8 cellular contexts compared by ENCODE assay signal in the genomic region with DNA sequence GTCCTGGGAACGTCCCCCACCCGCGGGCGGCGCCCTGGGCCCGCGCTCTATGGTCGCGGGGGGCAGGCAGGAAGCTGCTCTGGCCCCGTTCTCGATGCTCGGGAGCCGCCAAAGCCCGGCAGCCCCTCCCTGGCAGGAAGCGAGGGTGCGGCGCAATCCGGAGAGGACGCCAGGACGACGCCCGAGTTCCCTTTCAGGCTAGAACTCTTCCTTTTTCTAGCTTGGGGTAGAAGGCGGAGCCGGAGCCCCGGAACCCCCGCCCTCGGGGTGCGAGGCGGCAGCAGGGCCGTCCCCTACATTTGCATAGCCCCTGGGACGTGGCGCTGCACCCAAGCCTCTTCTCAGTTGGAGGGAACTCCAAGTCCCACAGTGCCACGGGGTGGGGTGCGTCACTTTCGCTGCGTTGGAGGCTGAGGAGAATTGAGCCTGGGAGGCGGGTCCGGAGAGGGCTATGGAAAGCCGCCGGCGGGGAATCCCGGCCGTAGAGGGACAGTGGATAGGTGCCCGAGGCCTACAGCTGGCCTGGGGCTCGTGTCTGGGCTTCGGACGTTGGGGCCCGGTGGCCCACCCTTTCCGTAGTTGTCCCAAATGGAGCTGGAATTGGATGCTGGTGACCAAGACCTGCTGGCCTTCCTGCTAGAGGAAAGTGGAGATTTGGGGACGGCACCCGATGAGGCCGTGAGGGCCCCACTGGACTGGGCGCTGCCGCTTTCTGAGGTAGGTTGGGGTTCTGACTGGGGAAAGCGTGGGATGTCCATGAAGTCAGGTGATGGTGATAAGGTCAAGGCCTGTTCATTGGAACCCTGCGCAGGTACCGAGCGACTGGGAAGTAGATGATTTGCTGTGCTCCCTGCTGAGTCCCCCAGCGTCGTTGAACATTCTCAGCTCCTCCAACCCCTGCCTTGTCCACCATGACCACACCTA. TPM values are rescaled to one million over a fixed set of nuclear protein-coding genes. Genes with fewer than 3 reads are reported as not detected.
A peak's percentile ranks its signal among the peaks of the same experiment; 100 is the strongest.
DNase-seq lines count a peak whose midpoint lies in the region; FAIRE-seq and TF ChIP-seq lines count a peak whose summit lies in the region.

A gene with protein sequence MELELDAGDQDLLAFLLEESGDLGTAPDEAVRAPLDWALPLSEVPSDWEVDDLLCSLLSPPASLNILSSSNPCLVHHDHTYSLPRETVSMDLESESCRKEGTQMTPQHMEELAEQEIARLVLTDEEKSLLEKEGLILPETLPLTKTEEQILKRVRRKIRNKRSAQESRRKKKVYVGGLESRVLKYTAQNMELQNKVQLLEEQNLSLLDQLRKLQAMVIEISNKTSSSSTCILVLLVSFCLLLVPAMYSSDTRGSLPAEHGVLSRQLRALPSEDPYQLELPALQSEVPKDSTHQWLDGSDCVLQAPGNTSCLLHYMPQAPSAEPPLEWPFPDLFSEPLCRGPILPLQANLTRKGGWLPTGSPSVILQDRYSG (plus strand): TSS at position 482 of the 924 bp plus-strand sequence. CDS start 107 bp downstream, at position 589.
A gene with protein sequence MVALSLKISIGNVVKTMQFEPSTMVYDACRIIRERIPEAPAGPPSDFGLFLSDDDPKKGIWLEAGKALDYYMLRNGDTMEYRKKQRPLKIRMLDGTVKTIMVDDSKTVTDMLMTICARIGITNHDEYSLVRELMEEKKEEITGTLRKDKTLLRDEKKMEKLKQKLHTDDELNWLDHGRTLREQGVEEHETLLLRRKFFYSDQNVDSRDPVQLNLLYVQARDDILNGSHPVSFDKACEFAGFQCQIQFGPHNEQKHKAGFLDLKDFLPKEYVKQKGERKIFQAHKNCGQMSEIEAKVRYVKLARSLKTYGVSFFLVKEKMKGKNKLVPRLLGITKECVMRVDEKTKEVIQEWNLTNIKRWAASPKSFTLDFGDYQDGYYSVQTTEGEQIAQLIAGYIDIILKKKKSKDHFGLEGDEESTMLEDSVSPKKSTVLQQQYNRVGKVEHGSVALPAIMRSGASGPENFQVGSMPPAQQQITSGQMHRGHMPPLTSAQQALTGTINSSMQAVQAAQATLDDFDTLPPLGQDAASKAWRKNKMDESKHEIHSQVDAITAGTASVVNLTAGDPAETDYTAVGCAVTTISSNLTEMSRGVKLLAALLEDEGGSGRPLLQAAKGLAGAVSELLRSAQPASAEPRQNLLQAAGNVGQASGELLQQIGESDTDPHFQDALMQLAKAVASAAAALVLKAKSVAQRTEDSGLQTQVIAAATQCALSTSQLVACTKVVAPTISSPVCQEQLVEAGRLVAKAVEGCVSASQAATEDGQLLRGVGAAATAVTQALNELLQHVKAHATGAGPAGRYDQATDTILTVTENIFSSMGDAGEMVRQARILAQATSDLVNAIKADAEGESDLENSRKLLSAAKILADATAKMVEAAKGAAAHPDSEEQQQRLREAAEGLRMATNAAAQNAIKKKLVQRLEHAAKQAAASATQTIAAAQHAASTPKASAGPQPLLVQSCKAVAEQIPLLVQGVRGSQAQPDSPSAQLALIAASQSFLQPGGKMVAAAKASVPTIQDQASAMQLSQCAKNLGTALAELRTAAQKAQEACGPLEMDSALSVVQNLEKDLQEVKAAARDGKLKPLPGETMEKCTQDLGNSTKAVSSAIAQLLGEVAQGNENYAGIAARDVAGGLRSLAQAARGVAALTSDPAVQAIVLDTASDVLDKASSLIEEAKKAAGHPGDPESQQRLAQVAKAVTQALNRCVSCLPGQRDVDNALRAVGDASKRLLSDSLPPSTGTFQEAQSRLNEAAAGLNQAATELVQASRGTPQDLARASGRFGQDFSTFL (N-terminal part only) (minus strand): TSS at position 11 of the 924 bp plus-strand sequence. CDS start 6,501 bp downstream, outside the sequence.

- H3K27me3 Mint-ChIP-seq in HFFc6 (ENCODE audit: insufficient read depth): peaks cover 8% of the 10 kb centered on the region
- no peaks in the 10 kb centered on the region for H3K27me3 Mint-ChIP-seq in activated naive CD4-positive, alpha-beta T cell treated with anti-CD3 and anti-CD28 coated beads for 36 hours (ENCODE audit: low read depth)

- no peaks in the 10 kb centered on the region for H3K27me3 ChIP-seq in GM06990 (replicated peaks; ENCODE audit: control insufficient read depth, insufficient read depth, low read length)

- peaks cover 45% of the 10 kb centered on the region for H3K36me3 Mint-ChIP-seq in HFFc6 (ENCODE audit: low read depth)
- H3K36me3 Mint-ChIP-seq in activated naive CD4-positive, alpha-beta T cell treated with anti-CD3 and anti-CD28 coated beads for 36 hours (ENCODE audit: low read depth): peaks cover 6% of the 10 kb centered on the region

- DNase-seq in GM06990 (ENCODE audit: extremely low read depth, insufficient read length) (peak; percentile 99), HFFc6 (peak; percentile 99), NAMALWA (ENCODE audit: low spot score) (peak; percentile 98), SK-N-DZ (ENCODE audit: low spot score) (peak; percentile 98), frontal cortex (ENCODE audit: low spot score in 2 of 2) (peak; percentile 94 to 96), non-pigmented ciliary epithelial cell (ENCODE audit: low read depth) (peak; percentile 95), superior temporal gyrus (ENCODE audit: extremely low spot score) (peak; percentile 96)
- peak; percentile 98 for DNase-seq in activated naive CD4-positive, alpha-beta T cell treated with anti-CD3 and anti-CD28 coated beads for 36 hours

- CTCF ChIA-PET in activated naive CD4-positive, alpha-beta T cell treated with anti-CD3 and anti-CD28 coated beads for 36 hours (lab: Charles Lee): interaction anchor here (0.6 to 8.9 kb wide), 20 partner anchors 14 to 149 kb away, joined by 3 to 68 read pairs (median 4); a partner anchor contains a TSS

- no peak within 1 kb of the TSS for H3K27ac Mint-ChIP-seq in HFFc6
- peak within 1 kb of the TSS; percentile 90 for H3K27ac Mint-ChIP-seq in activated naive CD4-positive, alpha-beta T cell treated with anti-CD3 and anti-CD28 coated beads for 36 hours

- FAIRE-seq in frontal cortex (lab: Jason Lieb, UNC): no peak

- peaks cover 12% of the 10 kb centered on the region for H3K36me3 ChIP-seq in GM06990 (ENCODE audit: control insufficient read depth, insufficient read depth, low read length)

- H3K4me1 Mint-ChIP-seq in HFFc6 (ENCODE audit: low read depth): peaks cover 35% of the 10 kb centered on the region
- peaks cover 16% of the 10 kb centered on the region for H3K4me1 Mint-ChIP-seq in activated naive CD4-positive, alpha-beta T cell treated with anti-CD3 and anti-CD28 coated beads for 36 hours (ENCODE audit: low read depth)

- peak within 1 kb of the TSS; percentile 92 for H3K4me3 ChIP-seq in GM06990 (replicated peaks; ENCODE audit: low read depth, low read length)

- TF ChIP-seq CTCF in GM06990 (IDR thresholded peaks at IDR 0.05; ENCODE audit: insufficient read depth, low read length, poor library complexity, severe bottlenecking): peak; percentile 37
- 0 out of 2 replicates have a peak, but pooled peaks have one; percentile 19 for TF ChIP-seq CTCF in HFFc6 (IDR thresholded peaks at IDR 0.05)

- intact Hi-C loops in activated naive CD4-positive, alpha-beta T cell treated with anti-CD3 and anti-CD28 coated beads for 36 hours (cut with micrococcal nuclease): loop anchor here (1.0 to 2.0 kb wide), 11 partner anchors 17 to 661 kb away; a partner anchor contains a TSS

- H3K4me3 Mint-ChIP-seq in HFFc6: no peak within 1 kb of the TSS; the same call in 1 of the 2 replicates
- peak within 1 kb of the TSS; percentile 84 for H3K4me3 Mint-ChIP-seq in activated naive CD4-positive, alpha-beta T cell treated with anti-CD3 and anti-CD28 coated beads for 36 hours

- H3K9me3 Mint-ChIP-seq in HFFc6: no peaks in the 10 kb centered on the region
- H3K9me3 Mint-ChIP-seq in activated naive CD4-positive, alpha-beta T cell treated with anti-CD3 and anti-CD28 coated beads for 36 hours: no peaks in the 10 kb centered on the region

RNA-seq across cellular contexts. Expression of the first gene that starts in this region (rescaled TPM):
- 100 to 1,000 TPM; 106 to 127 (median 114) TPM for total RNA-seq in HFFc6 (2021; fragmentation: NEBNext Ultra II Directional; extraction: Animal tissue kit (Norgen Biotek cat#: 25700))
- polyA plus RNA-seq in SK-N-DZ (2014; cell fraction: cytosol; rRNA removed): 45.0 and 48.4 TPM in 2 replicates
- polyA plus RNA-seq in SK-N-DZ (2014; cell fraction: nucleus; rRNA removed): 28.7 and 30.2 TPM in 2 replicates
- 10 to 100 TPM; 13.7 to 13.8 TPM for total RNA-seq in activated naive CD4-positive, alpha-beta T cell treated with anti-CD3 and anti-CD28 coated beads for 36 hours
- 30.6 TPM for total RNA-seq in frontal cortex

RNA-seq across cellular contexts. Expression of the second gene that starts in this region (rescaled TPM):
- 100 to 1,000 TPM; 470 to 562 (median 491) TPM for total RNA-seq in HFFc6 (2021; fragmentation: NEBNext Ultra II Directional; extraction: Animal tissue kit (Norgen Biotek cat#: 25700))
- polyA plus RNA-seq in SK-N-DZ (2014; cell fraction: cytosol; rRNA removed): 43.1 and 44.7 TPM in 2 replicates
- polyA plus RNA-seq in SK-N-DZ (2014; cell fraction: nucleus; rRNA removed): 48.0 and 63.3 TPM in 2 replicates
- total RNA-seq in activated naive CD4-positive, alpha-beta T cell treated with anti-CD3 and anti-CD28 coated beads for 36 hours: 100 to 1,000 TPM; 190 TPM
- total RNA-seq in frontal cortex: 16.3 TPM

Comparison
In these comparisons a context has a peak if more than half of its experiments do, and no peak if none do; other contexts are left out.
1. Peak in every context shown above with its lines: DNase-seq and H3K4me3 ChIP-seq.
2. RNA of the second gene that starts in this region (total RNA-seq): 470 to 562 TPM in HFFc6 and 190 TPM in activated naive CD4-positive, alpha-beta T cell treated with anti-CD3 and anti-CD28 coated beads for 36 hours; 16.3 TPM in frontal cortex (single experiment); every median in the first group is over 10 times any median in the second.